ENCODE assay signal across 8 cellular contexts in the genomic region with DNA sequence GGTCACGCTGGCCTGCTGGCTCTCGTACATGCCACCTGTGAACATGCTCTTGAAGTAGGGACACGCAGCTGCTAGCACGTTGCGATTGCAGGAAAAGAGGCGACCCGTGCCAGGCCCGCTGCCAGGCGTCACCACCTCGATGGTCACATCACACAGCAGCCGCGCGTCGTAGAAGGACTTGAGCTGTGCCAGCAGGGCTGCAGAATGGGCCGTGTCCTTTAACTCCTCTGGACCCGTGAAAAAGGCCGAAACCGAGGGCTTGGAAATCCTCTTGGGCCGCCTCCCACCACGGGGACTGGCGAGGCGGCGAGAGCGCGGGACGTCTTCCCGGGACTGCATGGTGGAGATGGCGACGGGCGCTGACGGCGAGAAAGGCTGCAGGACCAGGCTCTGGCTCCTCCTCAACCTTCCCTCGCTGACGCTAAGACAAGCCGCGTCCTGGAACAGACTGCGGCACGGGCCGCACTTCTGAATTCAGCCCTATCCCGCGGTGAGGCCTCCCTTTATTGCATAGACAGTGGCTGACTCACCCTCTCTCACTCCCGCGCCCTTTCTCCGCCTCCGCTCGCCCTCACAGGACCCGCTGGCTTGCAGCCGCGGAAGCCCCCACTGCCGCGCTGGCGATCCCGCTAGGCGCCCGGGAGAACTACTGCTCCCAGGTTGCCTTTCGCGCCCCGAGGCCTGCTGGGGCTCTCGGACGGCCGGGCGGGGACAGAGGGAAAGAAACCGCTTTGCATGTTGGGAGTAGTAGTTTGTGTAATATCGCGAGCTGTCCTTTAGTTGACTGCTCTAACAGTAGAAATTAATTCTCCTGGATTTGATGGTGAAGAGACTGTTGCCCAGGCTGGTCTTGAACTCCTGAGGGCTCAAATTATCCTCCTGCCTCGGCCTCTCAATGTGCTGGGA. TPM values are rescaled to one million over a fixed set of nuclear protein-coding genes. Genes with fewer than 3 reads are reported as not detected.
DNase-seq lines count a peak whose midpoint lies in the region; ATAC-seq and TF ChIP-seq lines count a peak whose summit lies in the region.

A gene with protein sequence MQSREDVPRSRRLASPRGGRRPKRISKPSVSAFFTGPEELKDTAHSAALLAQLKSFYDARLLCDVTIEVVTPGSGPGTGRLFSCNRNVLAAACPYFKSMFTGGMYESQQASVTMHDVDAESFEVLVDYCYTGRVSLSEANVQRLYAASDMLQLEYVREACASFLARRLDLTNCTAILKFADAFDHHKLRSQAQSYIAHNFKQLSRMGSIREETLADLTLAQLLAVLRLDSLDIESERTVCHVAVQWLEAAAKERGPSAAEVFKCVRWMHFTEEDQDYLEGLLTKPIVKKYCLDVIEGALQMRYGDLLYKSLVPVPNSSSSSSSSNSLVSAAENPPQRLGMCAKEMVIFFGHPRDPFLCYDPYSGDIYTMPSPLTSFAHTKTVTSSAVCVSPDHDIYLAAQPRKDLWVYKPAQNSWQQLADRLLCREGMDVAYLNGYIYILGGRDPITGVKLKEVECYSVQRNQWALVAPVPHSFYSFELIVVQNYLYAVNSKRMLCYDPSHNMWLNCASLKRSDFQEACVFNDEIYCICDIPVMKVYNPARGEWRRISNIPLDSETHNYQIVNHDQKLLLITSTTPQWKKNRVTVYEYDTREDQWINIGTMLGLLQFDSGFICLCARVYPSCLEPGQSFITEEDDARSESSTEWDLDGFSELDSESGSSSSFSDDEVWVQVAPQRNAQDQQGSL (minus strand): TSS at position 651 of the 906 bp plus-strand sequence. CDS start 312 bp downstream, at position 339.

- peak within 1 kb of the TSS; percentile 89 for H3K4me3 Mint-ChIP-seq in progenitor cell of endocrine pancreas (ENCODE audit: low read depth)

- ATAC-seq in GM18505 (IDR thresholded peaks at IDR 0.05; ENCODE audit: unreplicated experiment) (peak; percentile 94), HG02970 (IDR thresholded peaks at IDR 0.05; ENCODE audit: low FRiP score, unreplicated experiment) (peak; percentile 92), left ventricle myocardium superior (peak; percentile 100)

- peak within 1 kb of the TSS; percentile 98 for H3K27ac Mint-ChIP-seq in progenitor cell of endocrine pancreas

- H3K4me1 Mint-ChIP-seq in progenitor cell of endocrine pancreas (ENCODE audit: low read depth), result peaks cover 12% of the 10 kb centered on the region

- peak; percentile 58 for DNase-seq in NCI-H187 treated with DMSO at 0.1 percent for 48 hours (lab: John Stamatoyannopoulos, UW)
- DNase-seq in T-helper 2 cell, result peak; percentile 77 to 94 (median 86)
- peak; percentile 96 for DNase-seq in left ventricle myocardium superior
- peak; percentile 84 for DNase-seq in progenitor cell of endocrine pancreas (ENCODE audit: low spot score, unreplicated experiment)
- peak; percentile 93 for DNase-seq in ureter (ENCODE audit: low spot score)

- TF ChIP-seq POLR2A in GM18505 (IDR thresholded peaks at IDR 0.05; ENCODE audit: borderline replicate concordance, extremely low read depth, insufficient read depth, insufficient read length), result peak; percentile 68

- no peaks in the 10 kb centered on the region for H3K27me3 Mint-ChIP-seq in progenitor cell of endocrine pancreas

- peaks cover 8% of the 10 kb centered on the region for H3K9me3 Mint-ChIP-seq in progenitor cell of endocrine pancreas (ENCODE audit: low read depth)

- H3K36me3 Mint-ChIP-seq in progenitor cell of endocrine pancreas (ENCODE audit: insufficient read depth), result peaks cover 22% of the 10 kb centered on the region

- no peak for TF ChIP-seq CTCF in progenitor cell of endocrine pancreas (IDR thresholded peaks at IDR 0.05; ENCODE audit: unreplicated experiment)

- intact Hi-C loops in left ventricle myocardium superior (cut with micrococcal nuclease), result no loop called here

- H3K27ac ChIP-seq in angular gyrus (ENCODE audit: low read depth, low read length), result peak within 1 kb of the TSS; percentile 75

RNA-seq across cellular contexts. Expression of the gene that starts here (rescaled TPM):
- 6.8 TPM for total RNA-seq in left ventricle myocardium superior
- total RNA-seq in progenitor cell of endocrine pancreas, result 12.0 and 14.4 TPM in 2 replicates
- 6.4 TPM for total RNA-seq in ureter

Comparison
In these comparisons a context has a peak if more than half of its experiments do, and no peak if none do; other contexts are left out.
1. Peak in every context shown above with its lines: DNase-seq, ATAC-seq and H3K27ac ChIP-seq.